ENCODE assay signal across 10 cellular contexts in the genomic region with DNA sequence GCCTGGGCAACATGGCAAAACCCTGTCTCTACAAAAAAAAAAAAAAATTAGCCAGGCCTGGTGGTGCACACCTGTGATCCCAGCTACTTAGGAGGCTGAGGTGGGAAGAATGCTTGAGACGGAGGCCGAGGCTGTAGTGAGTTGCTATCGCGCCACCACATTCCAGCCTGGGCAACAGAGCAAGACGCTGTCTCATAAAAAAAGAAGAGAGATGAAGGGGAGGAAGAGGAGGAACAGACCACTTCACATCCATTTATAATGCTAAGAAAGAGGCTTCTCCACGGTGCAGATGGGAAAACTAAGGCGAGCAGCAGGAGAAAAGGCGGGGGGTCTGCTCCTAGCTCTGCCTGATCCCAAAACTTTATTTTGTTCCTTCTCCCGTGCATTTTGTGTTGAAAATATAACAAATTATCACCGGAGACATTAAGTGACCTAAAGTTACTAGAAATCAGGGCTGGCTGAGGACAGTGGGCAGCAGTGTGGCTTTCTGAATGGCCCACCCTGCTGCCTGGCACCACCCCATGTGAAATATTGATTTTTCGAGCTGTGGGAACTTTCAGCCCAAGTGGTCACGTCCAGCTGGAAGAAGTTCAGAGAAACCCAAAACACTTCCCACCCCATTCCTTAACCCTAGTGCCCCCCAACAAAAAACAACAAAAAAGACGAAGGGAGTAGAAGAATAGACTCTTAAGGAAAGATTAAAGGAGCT. TPM values are rescaled to one million over a fixed set of nuclear protein-coding genes. Genes with fewer than 3 reads are reported as not detected.
A peak's percentile ranks its signal among the peaks of the same experiment; 100 is the strongest.
DNase-seq lines count a peak whose midpoint lies in the region; ATAC-seq, FAIRE-seq and TF ChIP-seq lines count a peak whose summit lies in the region.
"Had no signal": no experiment of that assay in that cellular context is flagged by ENCODE, and none has a peak within 500 bp of the region (broad histone marks: within the 10 kb centered on the region; RNA-seq: fewer than 3 reads in every experiment).

No MANE protein-coding gene starts in this region.

- peaks cover 22% of the 10 kb centered on the region for H4K20me1 ChIP-seq in GM23248 (ENCODE audit: insufficient read depth)

- no peak overlapping the region for H2AFZ ChIP-seq in GM23248

- peak overlapping the region; percentile 92 for H3K27ac Mint-ChIP-seq in activated B cell treated with CpG ODN at 0.5 μM for 24 hours

- 61 to 66% methylated on average over 13 of the region's 13 CpGs for WGBS in GM23248 (ENCODE audit: low coverage in 1 of 2, low lambda C conversion rate in 2 of 2, missing lambda C conversion rate in 2 of 2), 2 experiments
- WGBS in small intestine, 3 donors, result 62 to 79% (median 67%) methylated on average over 13 of the region's 13 CpGs

- H3K27me3 Mint-ChIP-seq in activated B cell treated with CpG ODN at 0.5 μM for 24 hours, result no peaks in the 10 kb centered on the region

- no peak for DNase-seq in GM23248
- DNase-seq in activated B cell treated with CpG ODN at 0.5 μM for 24 hours, result no peak
- no peak for DNase-seq in small intestine
- no peak for DNase-seq in amygdala (lab: John Stamatoyannopoulos, UW)
- no peak for DNase-seq in NCI-H1417 (lab: John Stamatoyannopoulos, UW)
- DNase-seq in cerebellum (ENCODE audit: low spot score), result no peak

- ATAC-seq in activated B cell treated with CpG ODN at 0.5 μM for 24 hours (ENCODE audit: low read depth) (no peak), HG02571 (IDR thresholded peaks at IDR 0.05; ENCODE audit: unreplicated experiment) (no peak)

- peaks cover 94% of the 10 kb centered on the region for H3K4me1 Mint-ChIP-seq in activated B cell treated with CpG ODN at 0.5 μM for 24 hours

- H3K4me2 ChIP-seq in GM23248 (ENCODE audit: unreplicated experiment), result no peak overlapping the region

- no peak for TF ChIP-seq CTCF in activated B cell treated with CpG ODN at 0.5 μM for 24 hours (IDR thresholded peaks at IDR 0.05)

- no peaks in the 10 kb centered on the region for H3K9me2 ChIP-seq in GM23248 (ENCODE audit: insufficient read depth)

- intact Hi-C loops in activated B cell treated with CpG ODN at 0.5 μM for 24 hours (cut with micrococcal nuclease), result no loop called here

- in situ Hi-C loops in GM23248 (cut with MboI), result no loop called here

- FAIRE-seq in small intestine (lab: Jason Lieb, UNC), result no peak
- FAIRE-seq: islet of Langerhans had no signal

- peaks cover 53% of the 10 kb centered on the region for H3K36me3 Mint-ChIP-seq in activated B cell treated with CpG ODN at 0.5 μM for 24 hours (ENCODE audit: low read depth)

- CTCF ChIA-PET in activated B cell treated with CpG ODN at 0.5 μM for 24 hours (lab: Charles Lee), result interaction anchor here (0.6 to 1.6 kb wide), 6 partner anchors 20 to 92 kb away, joined by 3 to 6 read pairs (median 4); no protein-coding TSS in a partner anchor

- H3K27ac ChIP-seq in GM23248 (peak overlapping the region; percentile 48), iPS-18a (ENCODE audit: low read length) (peak overlapping the region; percentile 18), small intestine (ENCODE audit: low read depth in 1 of 2, low read length in 1 of 2) (peak overlapping the region; percentile 43 to 94)
- H3K27ac ChIP-seq: cardiac muscle cell had no signal

- H3K9ac ChIP-seq in GM23248 (no peak overlapping the region; the same call in 1 of the 2 replicates), iPS-18a (ENCODE audit: low read length) (no peak overlapping the region)

- H3K79me2 ChIP-seq in GM23248 (ENCODE audit: insufficient read depth), result peaks cover 100% of the 10 kb centered on the region

- H3K4me3 Mint-ChIP-seq in activated B cell treated with CpG ODN at 0.5 μM for 24 hours, result peak overlapping the region; percentile 72

- peaks cover 44% of the 10 kb centered on the region for H3K4me1 ChIP-seq in GM23248 (ENCODE audit: insufficient read depth)
- H3K4me1 ChIP-seq in iPS-18a (ENCODE audit: control insufficient read depth, low read depth, low read length), result peaks cover 18% of the 10 kb centered on the region
- H3K4me1 ChIP-seq in small intestine (ENCODE audit: control insufficient read depth in 2 of 2, insufficient read depth in 1 of 2, low read depth in 1 of 2, low read length in 1 of 2), result peaks cover 14 to 31% of the 10 kb centered on the region in 2 donors

- POLR2A ChIA-PET in activated B cell treated with CpG ODN at 0.5 μM for 24 hours (lab: Charles Lee), result interaction anchor here (0.7 to 10.9 kb wide), 17 partner anchors 8 to 1297 kb away, joined by 3 to 126 read pairs (median 5); a partner anchor contains a TSS

- no peaks in the 10 kb centered on the region for H3K9me3 Mint-ChIP-seq in activated B cell treated with CpG ODN at 0.5 μM for 24 hours

- H3K9me3 ChIP-seq in GM23248 (ENCODE audit: low read depth) (no peaks in the 10 kb centered on the region), iPS-18a (ENCODE audit: control insufficient read depth, low read depth, low read length) (no peaks in the 10 kb centered on the region), small intestine (ENCODE audit: control insufficient read depth, low read depth) (no peaks in the 10 kb centered on the region)

- no peak overlapping the region for H3K4me3 ChIP-seq in GM23248
- no peak overlapping the region for H3K4me3 ChIP-seq in iPS-18a (ENCODE audit: low read length)
- no peak overlapping the region for H3K4me3 ChIP-seq in small intestine (ENCODE audit: low read depth in 1 of 2, low read length in 2 of 2)
- H3K4me3 ChIP-seq: cardiac muscle cell had no signal

- peaks cover 9% of the 10 kb centered on the region; the same call in 1 of the 2 replicates for H3K36me3 ChIP-seq in GM23248 (ENCODE audit: low read depth)
- no peaks in the 10 kb centered on the region for H3K36me3 ChIP-seq in iPS-18a (ENCODE audit: control insufficient read depth, low read depth, low read length)
- H3K36me3 ChIP-seq in small intestine (ENCODE audit: control insufficient read depth in 2 of 2, insufficient read depth in 2 of 2, low read length in 2 of 2), result peaks cover 0 to 7% of the 10 kb centered on the region in 2 donors
- H3K36me3 ChIP-seq: cardiac muscle cell had no signal

- peaks cover 65% of the 10 kb centered on the region for H3F3A ChIP-seq in GM23248 (ENCODE audit: insufficient read depth)

- H3K27me3 ChIP-seq in GM23248 (replicated peaks; ENCODE audit: insufficient read depth), result no peaks in the 10 kb centered on the region
- no peaks in the 10 kb centered on the region for H3K27me3 ChIP-seq in iPS-18a (ENCODE audit: control insufficient read depth, insufficient read depth, low read length)
- no peaks in the 10 kb centered on the region for H3K27me3 ChIP-seq in small intestine (ENCODE audit: control insufficient read depth in 2 of 2, insufficient read depth in 2 of 2, low read length in 2 of 2)
- H3K27me3 ChIP-seq: cardiac muscle cell had no signal

RNA-seq across cellular contexts. Expression of a gene that starts 9.5 kb away (rescaled TPM):
- total RNA-seq in GM23248 (2014; rRNA removed; shearing (Covaris generic)), result 420 and 453 TPM in 2 replicates
- 282 and 287 TPM in 2 replicates for polyA plus RNA-seq in GM23248 (2016; fragmentation: Nextera tagmentation; extraction: Ambion mirVana)
- total RNA-seq in activated B cell treated with CpG ODN at 0.5 μM for 24 hours, result 714 and 755 TPM in 2 replicates
- polyA plus RNA-seq in small intestine, result 100 to 1,000 TPM in 2 of 3 donors, 10 to 100 TPM in 1; 95.4 to 156 (median 130) TPM
- 38.6 TPM for total RNA-seq in cerebellum

Comparison
In these comparisons a context has a peak if more than half of its experiments do, and no peak if none do; other contexts are left out.
1. H3K27ac ChIP-seq: peak in every context shown above with its lines; median percentile 68 in small intestine; 48 in GM23248; 18 in iPS-18a.
2. RNA of a gene that starts 9.5 kb away (total RNA-seq): 714 to 755 TPM in activated B cell treated with CpG ODN at 0.5 μM for 24 hours and 420 to 453 TPM in GM23248; 38.6 TPM in cerebellum (single experiment); every median in the first group is over 10 times any median in the second.